Comparison of ENCODE assay signal across 30 cellular contexts in genomic region chr4:176334066-176334465, GRCh38.
"Had no signal": no experiment of that assay in that cellular context is flagged by ENCODE, and none has a peak within 500 bp of the region (broad histone marks: within the 10 kb centered on the region; RNA-seq: fewer than 3 reads in every experiment).

No MANE protein-coding gene starts in this region.

- H3K9me3 ChIP-seq: breast epithelium, esophagus muscularis mucosa, heart right ventricle, left lung, lower lobe of right lung, pancreas, prostate gland, transverse colon had no signal

- H3K4me3 ChIP-seq: breast epithelium, esophagus muscularis mucosa, heart right ventricle, left lung, lower lobe of right lung, pancreas, prostate gland, transverse colon had no signal

- H3K4me1 ChIP-seq: breast epithelium, heart right ventricle, left lung, lower lobe of right lung, pancreas, prostate gland, transverse colon had no signal

- H3K27ac Mint-ChIP-seq: activated CD8-positive, alpha-beta memory T cell treated with anti-CD3 and anti-CD28 coated beads, Interleukin-2, amount 10 ng/mL, durations not matched to agents 7 days and 5 days; activated CD8-positive, alpha-beta T cell treated with anti-CD3 and anti-CD28 coated beads, Interleukin-2, amount 10 ng/mL, durations not matched to agents 7 days and 5 days; activated naive CD4-positive, alpha-beta T cell treated with anti-CD3 and anti-CD28 coated beads, Interleukin-2, amount 50 U/mL, for 24 hours; activated naive CD8-positive, alpha-beta T cell treated with anti-CD3 and anti-CD28 coated beads, Interleukin-2, amount 50 U/mL, for 24 hours; activated T-helper 2 cell treated with anti-CD3 and anti-CD28 coated beads, Interferon-gamma antibody, Interleukin-2, Interleukin-4, amounts not matched to agents 10 μg/mL and 5 μg/mL and 100 μg/mL, durations not matched to agents 14 hours and 24 hours and 36 hours; dendritic cell treated with granulocyte-macrophage colony-stimulating factor and Interleukin-4, amounts not matched to agents 40 ng/mL and 50 ng/mL, for 4 days; mesothelial cell of epicardium; naive B cell; T-helper 1 cell treated with Interleukin-12 subunit alpha and Interleukin-12 subunit beta and Interleukin-4 antibody, amounts not matched to agents 30 μg/mL and 1 μg/mL, for 36 hours; WTC11 had no signal

- ATAC-seq: activated CD8-positive, alpha-beta memory T cell treated with anti-CD3 and anti-CD28 coated beads, Interleukin-2, amount 10 ng/mL, durations not matched to agents 7 days and 5 days; activated CD8-positive, alpha-beta T cell treated with anti-CD3 and anti-CD28 coated beads, Interleukin-2, amount 10 ng/mL, durations not matched to agents 7 days and 5 days; activated naive CD8-positive, alpha-beta T cell treated with anti-CD3 and anti-CD28 coated beads, Interleukin-2, amount 50 U/mL, for 24 hours; heart right ventricle; left lung; lower lobe of right lung; WTC11 had no signal

- H3K27me3 Mint-ChIP-seq: activated CD8-positive, alpha-beta memory T cell treated with anti-CD3 and anti-CD28 coated beads, Interleukin-2, amount 10 ng/mL, durations not matched to agents 7 days and 5 days; activated naive CD4-positive, alpha-beta T cell treated with anti-CD3 and anti-CD28 coated beads, Interleukin-2, amount 50 U/mL, for 24 hours; activated naive CD8-positive, alpha-beta T cell treated with anti-CD3 and anti-CD28 coated beads, Interleukin-2, amount 50 U/mL, for 24 hours; dendritic cell treated with granulocyte-macrophage colony-stimulating factor and Interleukin-4, amounts not matched to agents 40 ng/mL and 50 ng/mL, for 4 days; naive B cell had no signal

- H3K4me1 Mint-ChIP-seq: neural crest cell had no signal

- FAIRE-seq: pancreas had no signal

- H3K27me3 ChIP-seq: breast epithelium, esophagus muscularis mucosa, heart right ventricle, left lung, pancreas, transverse colon had no signal

- DNase-seq: activated CD4-positive, alpha-beta T cell treated with anti-CD3 and anti-CD28 coated beads for 1 hour; activated CD4-positive, alpha-beta T cell treated with anti-CD3 and anti-CD28 coated beads, Interleukin-2, amount 50 U/mL, for 1 hour; activated CD8-positive, alpha-beta memory T cell treated with anti-CD3 and anti-CD28 coated beads, Interleukin-2, amount 10 ng/mL, durations not matched to agents 7 days and 5 days; activated CD8-positive, alpha-beta T cell treated with anti-CD3 and anti-CD28 coated beads, Interleukin-2, amount 10 ng/mL, durations not matched to agents 7 days and 5 days; activated naive CD8-positive, alpha-beta T cell treated with anti-CD3 and anti-CD28 coated beads, Interleukin-2, amount 50 U/mL, for 24 hours; activated T-cell treated with anti-CD3 and anti-CD28 coated beads, Interleukin-2, amount 50 U/mL, for 48 hours; central memory CD4-positive, alpha-beta T cell; foreskin melanocyte; heart right ventricle; kidney glomerular epithelial cell; lower lobe of right lung; naive B cell; nucleus accumbens; pancreas; stimulated activated CD4-positive, alpha-beta T cell treated with anti-CD3 and anti-CD28 coated beads, Interleukin-15, amount 100 ng/mL, for 24 hours; stimulated activated CD4-positive, alpha-beta T cell treated with anti-CD3 and anti-CD28 coated beads, Interleukin-2, amount 100 ng/mL, for 24 hours; stimulated activated naive CD4-positive, alpha-beta T cell; SW 1271; transverse colon had no signal

- H3K36me3 ChIP-seq: pancreas, prostate gland had no signal

- H3K9me3 Mint-ChIP-seq: activated naive CD4-positive, alpha-beta T cell treated with anti-CD3 and anti-CD28 coated beads, Interleukin-2, amount 50 U/mL, for 24 hours; activated naive CD8-positive, alpha-beta T cell treated with anti-CD3 and anti-CD28 coated beads, Interleukin-2, amount 50 U/mL, for 24 hours; activated T-helper 2 cell treated with anti-CD3 and anti-CD28 coated beads, Interferon-gamma antibody, Interleukin-2, Interleukin-4, amounts not matched to agents 10 μg/mL and 5 μg/mL and 100 μg/mL, durations not matched to agents 14 hours and 24 hours and 36 hours; dendritic cell treated with granulocyte-macrophage colony-stimulating factor and Interleukin-4, amounts not matched to agents 40 ng/mL and 50 ng/mL, for 4 days; mesothelial cell of epicardium; naive B cell; neural crest cell; T-helper 1 cell treated with Interleukin-12 subunit alpha and Interleukin-12 subunit beta and Interleukin-4 antibody, amounts not matched to agents 30 μg/mL and 1 μg/mL, for 36 hours; WTC11 had no signal

- H3K4me3 Mint-ChIP-seq: activated CD8-positive, alpha-beta memory T cell treated with anti-CD3 and anti-CD28 coated beads, Interleukin-2, amount 10 ng/mL, durations not matched to agents 7 days and 5 days; activated CD8-positive, alpha-beta T cell treated with anti-CD3 and anti-CD28 coated beads, Interleukin-2, amount 10 ng/mL, durations not matched to agents 7 days and 5 days; activated naive CD4-positive, alpha-beta T cell treated with anti-CD3 and anti-CD28 coated beads, Interleukin-2, amount 50 U/mL, for 24 hours; activated naive CD8-positive, alpha-beta T cell treated with anti-CD3 and anti-CD28 coated beads, Interleukin-2, amount 50 U/mL, for 24 hours; dendritic cell treated with granulocyte-macrophage colony-stimulating factor and Interleukin-4, amounts not matched to agents 40 ng/mL and 50 ng/mL, for 4 days; mesothelial cell of epicardium; naive B cell; neural crest cell; T-helper 1 cell treated with Interleukin-12 subunit alpha and Interleukin-12 subunit beta and Interleukin-4 antibody, amounts not matched to agents 30 μg/mL and 1 μg/mL, for 36 hours; WTC11 had no signal

- H3K27ac ChIP-seq: breast epithelium, esophagus muscularis mucosa, heart right ventricle, left lung, lower lobe of right lung, pancreas, prostate gland, transverse colon had no signal
